In genomic region chr10:10418397-10418796, GRCh38 we compare ENCODE assay signal across 10 cellular contexts.
DNase-seq lines count a peak whose midpoint lies in the region; ATAC-seq and TF ChIP-seq lines count a peak whose summit lies in the region.
"Had no signal": no experiment of that assay in that cellular context is flagged by ENCODE, and none has a peak within 500 bp of the region (broad histone marks: within the 10 kb centered on the region; RNA-seq: fewer than 3 reads in every experiment).

No MANE protein-coding gene starts in this region.

- no peaks in the 10 kb centered on the region for H3K9me3 ChIP-seq in gastroesophageal sphincter
- H3K9me3 ChIP-seq: mucosa of descending colon had no signal

- POLR2A ChIA-PET in activated CD4-positive, alpha-beta memory T cell treated with anti-CD3 and anti-CD28 coated beads for 36 hours (lab: Charles Lee): no interaction called here

- H3K36me3 Mint-ChIP-seq in activated CD4-positive, alpha-beta memory T cell treated with anti-CD3 and anti-CD28 coated beads for 36 hours: no peaks in the 10 kb centered on the region

- intact Hi-C loops in activated CD4-positive, alpha-beta memory T cell treated with anti-CD3 and anti-CD28 coated beads for 36 hours (cut with micrococcal nuclease): no loop called here

- no peak for TF ChIP-seq POLR2A in gastroesophageal sphincter (IDR thresholded peaks at IDR 0.05)

- TF ChIP-seq CTCF in gastroesophageal sphincter (IDR thresholded peaks at IDR 0.05): no peak

- no peak overlapping the region for H3K27ac Mint-ChIP-seq in activated CD4-positive, alpha-beta memory T cell treated with anti-CD3 and anti-CD28 coated beads for 36 hours

- peaks cover 3% of the 10 kb centered on the region for H3K27me3 Mint-ChIP-seq in activated CD4-positive, alpha-beta memory T cell treated with anti-CD3 and anti-CD28 coated beads for 36 hours

- no peaks in the 10 kb centered on the region for H3K9me3 Mint-ChIP-seq in activated CD4-positive, alpha-beta memory T cell treated with anti-CD3 and anti-CD28 coated beads for 36 hours

- H3K27ac ChIP-seq in gastroesophageal sphincter: no peak overlapping the region

- DNase-seq in activated CD4-positive, alpha-beta memory T cell treated with anti-CD3 and anti-CD28 coated beads for 36 hours: peak; percentile 27
- no peak for DNase-seq in SHP77 treated with DMSO at 0.1 percent for 48 hours (lab: John Stamatoyannopoulos, UW)
- DNase-seq in COLO829 (ENCODE audit: low spot score): no peak
- DNase-seq in dermis blood vessel endothelial cell: no peak
- DNase-seq: mucosa of descending colon, NCI-H187 treated with DMSO at 0.1 percent for 48 hours had no signal

- no peaks in the 10 kb centered on the region for H3K4me1 ChIP-seq in gastroesophageal sphincter

- no peak overlapping the region for H3K4me3 ChIP-seq in gastroesophageal sphincter
- H3K4me3 ChIP-seq: mucosa of descending colon had no signal

- no peak for TF ChIP-seq EP300 in gastroesophageal sphincter (IDR thresholded peaks at IDR 0.05)

- CTCF ChIA-PET in activated CD4-positive, alpha-beta memory T cell treated with anti-CD3 and anti-CD28 coated beads for 36 hours (lab: Charles Lee): no interaction called here

- peaks cover 23% of the 10 kb centered on the region for H3K4me1 Mint-ChIP-seq in activated CD4-positive, alpha-beta memory T cell treated with anti-CD3 and anti-CD28 coated beads for 36 hours (ENCODE audit: low read depth)

- ATAC-seq in GM18502 (IDR thresholded peaks at IDR 0.05; ENCODE audit: poor library complexity, unreplicated experiment) (peak; percentile 89), GM21381 (IDR thresholded peaks at IDR 0.05; ENCODE audit: unreplicated experiment) (peak; percentile 92), HG03196 (IDR thresholded peaks at IDR 0.05; ENCODE audit: unreplicated experiment) (peak; percentile 97), gastroesophageal sphincter (no peak)
- ATAC-seq: mucosa of descending colon had no signal

- WGBS in gastroesophageal sphincter (ENCODE audit: low coverage in 1 of 2), 2 donors: 59 to 70% methylated on average over 5 of the region's 6 CpGs

- no peaks in the 10 kb centered on the region for H3K27me3 ChIP-seq in gastroesophageal sphincter

- H3K4me3 Mint-ChIP-seq in activated CD4-positive, alpha-beta memory T cell treated with anti-CD3 and anti-CD28 coated beads for 36 hours: no peak overlapping the region

- no peaks in the 10 kb centered on the region for H3K36me3 ChIP-seq in gastroesophageal sphincter
